1 cellular context compared by ENCODE assay signal in the genomic region with DNA sequence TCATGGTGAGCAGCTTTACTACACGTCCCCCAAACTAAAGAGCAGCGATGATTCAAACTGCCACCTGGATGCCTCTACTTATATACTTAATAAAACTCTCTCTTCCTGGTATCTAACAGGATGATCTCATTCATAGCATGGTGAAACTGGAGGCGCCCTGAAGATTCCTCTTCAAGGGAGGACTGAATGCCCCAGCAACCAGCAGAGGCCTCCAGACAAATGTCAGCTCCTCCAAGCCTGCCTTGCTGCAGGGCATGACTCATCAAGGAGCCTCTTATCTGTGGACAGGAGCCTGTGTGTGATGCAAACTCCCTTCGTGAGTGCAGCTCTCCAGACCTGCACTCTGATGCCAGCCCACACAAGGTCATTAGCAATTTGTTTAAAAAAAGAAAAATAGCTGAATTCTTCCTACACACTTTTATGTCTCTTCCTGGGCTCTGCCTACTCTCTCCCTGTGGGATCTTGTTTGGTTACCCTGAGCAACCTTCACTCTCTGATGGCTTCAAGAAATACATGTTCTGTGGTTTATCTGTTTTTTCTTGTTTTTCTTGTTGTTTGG.
TF ChIP-seq lines count a peak whose summit lies in the region.

No MANE protein-coding gene starts in this region.

TF ChIP-seq in K562, 482 proteins besides CTCF, POLR2A, EP300 and RAD21 (continued from another document and continues in another):
- TF ChIP-seq, protein P1, sequence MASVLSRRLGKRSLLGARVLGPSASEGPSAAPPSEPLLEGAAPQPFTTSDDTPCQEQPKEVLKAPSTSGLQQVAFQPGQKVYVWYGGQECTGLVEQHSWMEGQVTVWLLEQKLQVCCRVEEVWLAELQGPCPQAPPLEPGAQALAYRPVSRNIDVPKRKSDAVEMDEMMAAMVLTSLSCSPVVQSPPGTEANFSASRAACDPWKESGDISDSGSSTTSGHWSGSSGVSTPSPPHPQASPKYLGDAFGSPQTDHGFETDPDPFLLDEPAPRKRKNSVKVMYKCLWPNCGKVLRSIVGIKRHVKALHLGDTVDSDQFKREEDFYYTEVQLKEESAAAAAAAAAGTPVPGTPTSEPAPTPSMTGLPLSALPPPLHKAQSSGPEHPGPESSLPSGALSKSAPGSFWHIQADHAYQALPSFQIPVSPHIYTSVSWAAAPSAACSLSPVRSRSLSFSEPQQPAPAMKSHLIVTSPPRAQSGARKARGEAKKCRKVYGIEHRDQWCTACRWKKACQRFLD (CRISPR knock-in tag; IDR thresholded peaks at IDR 0.05) = peak; percentile 81
- TF ChIP-seq SREBF1 (IDR thresholded peaks at IDR 0.05; ENCODE audit: borderline replicate concordance, low read depth, low read length) (no peak), TAF7 (tag; IDR thresholded peaks at IDR 0.05) (no peak), SMAD4 (CRISPR knock-in tag; conservative IDR thresholded peaks at IDR 0.05) (peak; percentile 92), YBX1 (IDR thresholded peaks at IDR 0.05) (no peak), HIVEP1 (CRISPR knock-in tag; IDR thresholded peaks at IDR 0.05) (no peak), PRPF4 (IDR thresholded peaks at IDR 0.05; ENCODE audit: insufficient read depth, low read depth, low read length, poor library complexity, severe bottlenecking) (no peak), DDX20 (tag; IDR thresholded peaks at IDR 0.05; ENCODE audit: low read depth) (0 out of 2 replicates have a peak, but pooled peaks have one; percentile 30), IFI16 (CRISPR knock-in tag; IDR thresholded peaks at IDR 0.05) (no peak), SMARCB1 (IDR thresholded peaks at IDR 0.05; ENCODE audit: insufficient read length, low read depth) (peak; percentile 93), ZNF316 (IDR thresholded peaks at IDR 0.05) (peak; percentile 58; the same call in 1 of the 2 replicates), NR2F6 (CRISPR knock-in tag; IDR thresholded peaks at IDR 0.05) (no peak), POLR3G (IDR thresholded peaks at IDR 0.05; ENCODE audit: extremely low read depth, insufficient read length, insufficient replicate concordance) (no peak), PHF20 (IDR thresholded peaks at IDR 0.05; ENCODE audit: partially characterized antibody) (no peak), GABPA (tag; conservative IDR thresholded peaks at IDR 0.05; ENCODE audit: low read depth) (no peak), CBX3 (IDR thresholded peaks at IDR 0.05; ENCODE audit: borderline replicate concordance in 1 of 2, low read length in 2 of 2) (peak in 1 of 2 experiments; percentile 83; a peak in 2 of 3 replicates), KLF10 (CRISPR knock-in tag; IDR thresholded peaks at IDR 0.05) (no peak), GATAD2A (IDR thresholded peaks at IDR 0.05) (peak; percentile 96), THRB (CRISPR knock-in tag; conservative IDR thresholded peaks at IDR 0.05) (no peak), STAT5A (IDR thresholded peaks at IDR 0.05; ENCODE audit: borderline replicate concordance, low read length) (peak; percentile 68), HMBOX1 (IDR thresholded peaks at IDR 0.05) (no peak), CXXC5 (CRISPR knock-in tag; IDR thresholded peaks at IDR 0.05) (peak; percentile 78), ZNF668 (CRISPR knock-in tag; IDR thresholded peaks at IDR 0.05) (no peak), ZNF592 (IDR thresholded peaks at IDR 0.05) (peak; percentile 97), TEAD4 (IDR thresholded peaks at IDR 0.05; ENCODE audit: low read length) (peak; percentile 86), TEAD4 (CRISPR knock-in tag; IDR thresholded peaks at IDR 0.05; ENCODE audit: borderline replicate concordance) (no peak), HDAC3 (IDR thresholded peaks at IDR 0.05; ENCODE audit: borderline replicate concordance, partially characterized antibody) (peak; percentile 29), ASH1L (IDR thresholded peaks at IDR 0.05; ENCODE audit: borderline replicate concordance, low read depth, partially characterized antibody) (no peak), CBX8 (IDR thresholded peaks at IDR 0.05; ENCODE audit: borderline replicate concordance, extremely low read depth, low read depth, low read length, poor library complexity, severe bottlenecking) (no peak), KDM1A (IDR thresholded peaks at IDR 0.05) (peak; percentile 40 to 43; a peak in 3 of 4 replicates), ZNF511 (CRISPR knock-in tag; IDR thresholded peaks at IDR 0.05) (no peak), BDP1 (IDR thresholded peaks at IDR 0.05; ENCODE audit: insufficient read depth, insufficient read length) (no peak), SRSF3 (IDR thresholded peaks at IDR 0.05; ENCODE audit: insufficient read depth, low read length) (no peak), OTX1 (CRISPR knock-in tag; IDR thresholded peaks at IDR 0.05) (no peak), TCF7 (IDR thresholded peaks at IDR 0.05; ENCODE audit: borderline replicate concordance) (no peak), FOXP4 (CRISPR knock-in tag; IDR thresholded peaks at IDR 0.05; ENCODE audit: borderline replicate concordance) (no peak), SIX5 (IDR thresholded peaks at IDR 0.05; ENCODE audit: borderline replicate concordance in 1 of 2, insufficient read depth in 1 of 2, low read depth in 1 of 2, low read length in 2 of 2) (no peak), ZC3H11A (IDR thresholded peaks at IDR 0.05; ENCODE audit: low read depth, low read length) (no peak), KLF16 (IDR thresholded peaks at IDR 0.05) (peak; percentile 76), PHB2 (IDR thresholded peaks at IDR 0.05; ENCODE audit: low read depth) (no peak), NELFE (IDR thresholded peaks at IDR 0.05; ENCODE audit: insufficient read depth, insufficient read length) (no peak), COPS2 (conservative IDR thresholded peaks at IDR 0.05) (no peak), SMAD2 (IDR thresholded peaks at IDR 0.05; ENCODE audit: low read depth, low read length) (no peak), ZKSCAN3 (CRISPR knock-in tag; IDR thresholded peaks at IDR 0.05) (no peak)
- TF ChIP-seq, protein P2, sequence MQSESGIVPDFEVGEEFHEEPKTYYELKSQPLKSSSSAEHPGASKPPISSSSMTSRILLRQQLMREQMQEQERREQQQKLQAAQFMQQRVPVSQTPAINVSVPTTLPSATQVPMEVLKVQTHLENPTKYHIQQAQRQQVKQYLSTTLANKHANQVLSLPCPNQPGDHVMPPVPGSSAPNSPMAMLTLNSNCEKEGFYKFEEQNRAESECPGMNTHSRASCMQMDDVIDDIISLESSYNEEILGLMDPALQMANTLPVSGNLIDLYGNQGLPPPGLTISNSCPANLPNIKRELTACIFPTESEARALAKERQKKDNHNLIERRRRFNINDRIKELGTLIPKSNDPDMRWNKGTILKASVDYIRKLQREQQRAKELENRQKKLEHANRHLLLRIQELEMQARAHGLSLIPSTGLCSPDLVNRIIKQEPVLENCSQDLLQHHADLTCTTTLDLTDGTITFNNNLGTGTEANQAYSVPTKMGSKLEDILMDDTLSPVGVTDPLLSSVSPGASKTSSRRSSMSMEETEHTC (IDR thresholded peaks at IDR 0.05) = no peak
- TF ChIP-seq, protein P3, sequence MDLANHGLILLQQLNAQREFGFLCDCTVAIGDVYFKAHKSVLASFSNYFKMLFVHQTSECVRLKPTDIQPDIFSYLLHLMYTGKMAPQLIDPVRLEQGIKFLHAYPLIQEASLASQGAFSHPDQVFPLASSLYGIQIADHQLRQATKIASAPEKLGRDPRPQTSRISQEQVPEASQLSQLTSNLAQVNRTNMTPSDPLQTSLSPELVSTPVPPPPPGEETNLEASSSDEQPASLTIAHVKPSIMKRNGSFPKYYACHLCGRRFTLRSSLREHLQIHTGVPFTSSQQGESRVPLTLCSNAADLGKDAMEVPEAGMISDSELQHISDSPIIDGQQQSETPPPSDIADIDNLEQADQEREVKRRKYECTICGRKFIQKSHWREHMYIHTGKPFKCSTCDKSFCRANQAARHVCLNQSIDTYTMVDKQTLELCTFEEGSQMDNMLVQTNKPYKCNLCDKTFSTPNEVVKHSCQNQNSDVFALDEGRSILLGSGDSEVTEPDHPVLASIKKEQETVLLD (IDR thresholded peaks at IDR 0.05) = peak; percentile 87
- TF ChIP-seq, protein P4, sequence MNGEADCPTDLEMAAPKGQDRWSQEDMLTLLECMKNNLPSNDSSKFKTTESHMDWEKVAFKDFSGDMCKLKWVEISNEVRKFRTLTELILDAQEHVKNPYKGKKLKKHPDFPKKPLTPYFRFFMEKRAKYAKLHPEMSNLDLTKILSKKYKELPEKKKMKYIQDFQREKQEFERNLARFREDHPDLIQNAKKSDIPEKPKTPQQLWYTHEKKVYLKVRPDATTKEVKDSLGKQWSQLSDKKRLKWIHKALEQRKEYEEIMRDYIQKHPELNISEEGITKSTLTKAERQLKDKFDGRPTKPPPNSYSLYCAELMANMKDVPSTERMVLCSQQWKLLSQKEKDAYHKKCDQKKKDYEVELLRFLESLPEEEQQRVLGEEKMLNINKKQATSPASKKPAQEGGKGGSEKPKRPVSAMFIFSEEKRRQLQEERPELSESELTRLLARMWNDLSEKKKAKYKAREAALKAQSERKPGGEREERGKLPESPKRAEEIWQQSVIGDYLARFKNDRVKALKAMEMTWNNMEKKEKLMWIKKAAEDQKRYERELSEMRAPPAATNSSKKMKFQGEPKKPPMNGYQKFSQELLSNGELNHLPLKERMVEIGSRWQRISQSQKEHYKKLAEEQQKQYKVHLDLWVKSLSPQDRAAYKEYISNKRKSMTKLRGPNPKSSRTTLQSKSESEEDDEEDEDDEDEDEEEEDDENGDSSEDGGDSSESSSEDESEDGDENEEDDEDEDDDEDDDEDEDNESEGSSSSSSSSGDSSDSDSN (IDR thresholded peaks at IDR 0.05; ENCODE audit: borderline replicate concordance in 1 of 2, low read depth in 2 of 2, low read length in 2 of 2) = 0 out of 4 replicates have a peak, but pooled peaks have one; percentile 32 to 35
- TF ChIP-seq, protein P5, sequence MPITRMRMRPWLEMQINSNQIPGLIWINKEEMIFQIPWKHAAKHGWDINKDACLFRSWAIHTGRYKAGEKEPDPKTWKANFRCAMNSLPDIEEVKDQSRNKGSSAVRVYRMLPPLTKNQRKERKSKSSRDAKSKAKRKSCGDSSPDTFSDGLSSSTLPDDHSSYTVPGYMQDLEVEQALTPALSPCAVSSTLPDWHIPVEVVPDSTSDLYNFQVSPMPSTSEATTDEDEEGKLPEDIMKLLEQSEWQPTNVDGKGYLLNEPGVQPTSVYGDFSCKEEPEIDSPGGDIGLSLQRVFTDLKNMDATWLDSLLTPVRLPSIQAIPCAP (CRISPR knock-in tag; IDR thresholded peaks at IDR 0.05; ENCODE audit: borderline replicate concordance) = no peak
